9 cellular contexts compared by ENCODE assay signal in genomic region chr11:45079943-45080719, GRCh38.
DNase-seq lines count a peak whose midpoint lies in the region; ATAC-seq and TF ChIP-seq lines count a peak whose summit lies in the region.
"Had no signal": no experiment of that assay in that cellular context is flagged by ENCODE, and none has a peak within 500 bp of the region (broad histone marks: within the 10 kb centered on the region; RNA-seq: fewer than 3 reads in every experiment).

No MANE protein-coding gene starts in this region.

- H3K9me3 ChIP-seq in OCI-LY7 (ENCODE audit: low read length): peaks cover 3% of the 10 kb centered on the region; the same call in 1 of the 2 replicates

- peak; percentile 53 for TF ChIP-seq CTCF in OCI-LY7 (conservative IDR thresholded peaks at IDR 0.05; ENCODE audit: low read length)

- H3K27ac ChIP-seq in OCI-LY7 (ENCODE audit: low read depth, low read length, poor library complexity, severe bottlenecking): peak overlapping the region; percentile 84
- H3K27ac ChIP-seq: 22Rv1 had no signal

- POLR2A ChIA-PET in OCI-LY7 (lab: Charles Lee): interaction anchor here (0.6 to 3.1 kb wide), 10 partner anchors 12 to 511 kb away, joined by 3 to 25 read pairs (median 4); no protein-coding TSS in a partner anchor
- POLR2A ChIA-PET in naive thymus-derived CD8-positive, alpha-beta T cell (lab: Charles Lee): interaction anchor here (0.6 to 2.3 kb wide), 6 partner anchors 8 to 103 kb away, joined by 3 to 7 read pairs (median 3); partner anchors contain the start of gene PRDM11

- CTCF ChIA-PET in OCI-LY7 (lab: Charles Lee; ENCODE audit: unreplicated experiment): interaction anchor here (0.6 to 2.3 kb wide), 10 partner anchors 10 to 285 kb away, joined by 3 to 10 read pairs (median 4); no protein-coding TSS in a partner anchor

- no TSS peak for BruUV-seq in OCI-LY7 (replicated peaks; lab: Mats Ljungman, UMichigan)

- H3K4me1 Mint-ChIP-seq in naive thymus-derived CD8-positive, alpha-beta T cell: peaks cover 23 to 68% (median 57%) of the 10 kb centered on the region in 4 donors

- peak overlapping the region; percentile 40 for H3K4me3 ChIP-seq in OCI-LY7 (ENCODE audit: low read depth, low read length, poor library complexity, severe bottlenecking)

- no peaks in the 10 kb centered on the region for H3K9me3 Mint-ChIP-seq in naive thymus-derived CD8-positive, alpha-beta T cell

- H4K20me1 ChIP-seq in OCI-LY7 (ENCODE audit: insufficient read depth, low read length): no peaks in the 10 kb centered on the region

- intact Hi-C loops in OCI-LY7 (cut with micrococcal nuclease; ENCODE audit: unreplicated experiment): loop anchor here (10.0 kb wide), 1 partner anchor 515 kb away; the partner anchor contains the start of gene CD82

- H3K36me3 ChIP-seq in OCI-LY7 (ENCODE audit: insufficient read depth, low read length): no peaks in the 10 kb centered on the region

- H3K4me1 ChIP-seq in OCI-LY7 (ENCODE audit: insufficient read depth, low read length, poor library complexity, severe bottlenecking): peaks cover 73% of the 10 kb centered on the region

- H3K36me3 Mint-ChIP-seq in naive thymus-derived CD8-positive, alpha-beta T cell: peaks cover 0 to 5% (median 0%) of the 10 kb centered on the region in 3 donors

- peak overlapping the region; percentile 72 for H3K4me2 ChIP-seq in OCI-LY7 (ENCODE audit: low read length)

- H3K9me2 ChIP-seq in OCI-LY7 (ENCODE audit: insufficient read depth, low read length): no peaks in the 10 kb centered on the region

- H3K79me2 ChIP-seq in OCI-LY7 (ENCODE audit: insufficient read depth, low read depth, low read length): no peaks in the 10 kb centered on the region

- H3K4me3 Mint-ChIP-seq in naive thymus-derived CD8-positive, alpha-beta T cell: peak overlapping the region; percentile 36 to 81 (median 74)

- ATAC-seq in naive thymus-derived CD8-positive, alpha-beta T cell: peak; percentile 93 to 95

- no peaks in the 10 kb centered on the region for H3K27me3 Mint-ChIP-seq in naive thymus-derived CD8-positive, alpha-beta T cell

- peak overlapping the region; percentile 93 to 98 (median 96) for H3K27ac Mint-ChIP-seq in naive thymus-derived CD8-positive, alpha-beta T cell

- peak overlapping the region; percentile 42; the same call in 1 of the 2 replicates for H2AFZ ChIP-seq in OCI-LY7 (ENCODE audit: low read length)

- DNase-seq in DMS53 (lab: John Stamatoyannopoulos, UW) (peak; percentile 16), DMS53 treated with DMSO at 0.1 percent for 48 hours (lab: John Stamatoyannopoulos, UW; ENCODE audit: unreplicated experiment) (no peak), OCI-LY7 (ENCODE audit: low spot score) (peak; percentile 94), iPS-NIHi7 (ENCODE audit: extremely low spot score) (no peak), NCI-H2107 treated with DMSO at 0.1 percent for 48 hours (lab: John Stamatoyannopoulos, UW; ENCODE audit: unreplicated experiment) (no peak), foreskin melanocyte (no peak)
- DNase-seq in activated effector memory CD4-positive, alpha-beta T cell treated with anti-CD3 and anti-CD28 coated beads, Interleukin-2, amount 50 U/mL, for 16 hours: peak; percentile 82
- peak in 9 of 10 donors; percentile 32 to 73 (median 60) for DNase-seq in naive thymus-derived CD8-positive, alpha-beta T cell

Comparison
In these comparisons a context has a peak if more than half of its experiments do, and no peak if none do; other contexts are left out.
1. DNase-seq: peak in DMS53 (single experiment), OCI-LY7 (single experiment), activated effector memory CD4-positive, alpha-beta T cell treated with anti-CD3 and anti-CD28 coated beads, Interleukin-2, amount 50 U/mL, for 16 hours (single experiment) and naive thymus-derived CD8-positive, alpha-beta T cell (9 of 10); none in DMS53 treated with DMSO at 0.1 percent for 48 hours (single experiment), iPS-NIHi7 (single experiment), NCI-H2107 treated with DMSO at 0.1 percent for 48 hours (single experiment) and foreskin melanocyte (single experiment).